10 cellular contexts compared by ENCODE assay signal in genomic region chr2:234982096-234982834, GRCh38. TPM values are rescaled to one million over a fixed set of nuclear protein-coding genes. Genes with fewer than 3 reads are reported as not detected.
DNase-seq lines count a peak whose midpoint lies in the region; ATAC-seq and TF ChIP-seq lines count a peak whose summit lies in the region.
"Had no signal": no experiment of that assay in that cellular context is flagged by ENCODE, and none has a peak within 500 bp of the region (broad histone marks: within the 10 kb centered on the region; RNA-seq: fewer than 3 reads in every experiment).

No MANE protein-coding gene starts in this region.

- no peaks in the 10 kb centered on the region for H3K9me2 ChIP-seq in PC-9 (ENCODE audit: insufficient read depth)

- peaks cover 38% of the 10 kb centered on the region for H3K36me3 ChIP-seq in PC-9 (ENCODE audit: low read depth)
- no peaks in the 10 kb centered on the region for H3K36me3 ChIP-seq in esophagus squamous epithelium
- H3K36me3 ChIP-seq in osteoblast (ENCODE audit: insufficient read depth, low read length): peaks cover 37% of the 10 kb centered on the region

- peaks cover 72% of the 10 kb centered on the region for H3F3A ChIP-seq in PC-9 (ENCODE audit: insufficient read depth, low read depth)

- peak overlapping the region; percentile 34 for H3K4me3 ChIP-seq in AG04449 (ENCODE audit: low read depth, low read length)
- H3K4me3 ChIP-seq in PC-9: peak overlapping the region; percentile 52
- peak overlapping the region in 3 of 4 donors; percentile 17 to 37 (median 20) for H3K4me3 ChIP-seq in esophagus squamous epithelium
- peak overlapping the region; percentile 18 for H3K4me3 ChIP-seq in osteoblast (ENCODE audit: insufficient read depth, low read length)

- no peak for TF ChIP-seq POLR2A in esophagus squamous epithelium (IDR thresholded peaks at IDR 0.05)

- no peaks in the 10 kb centered on the region for H3K9me3 ChIP-seq in PC-9 (ENCODE audit: insufficient read depth, low read depth)
- no peaks in the 10 kb centered on the region for H3K9me3 ChIP-seq in esophagus squamous epithelium
- H3K9me3 ChIP-seq in osteoblast (ENCODE audit: low read depth, low read length): no peaks in the 10 kb centered on the region

- TF ChIP-seq CTCF in AG04449 (IDR thresholded peaks at IDR 0.05; ENCODE audit: insufficient read depth, low read length, missing control alignments) (no peak), PC-9 (conservative IDR thresholded peaks at IDR 0.05) (no peak), esophagus squamous epithelium (IDR thresholded peaks at IDR 0.05) (no peak), osteoblast (IDR thresholded peaks at IDR 0.05; ENCODE audit: extremely low read depth, low read depth, low read length) (no peak)

- no peak for DNase-seq in AG04449 (ENCODE audit: low read depth, low spot score)
- DNase-seq in PC-9: no peak
- no peak for DNase-seq in esophagus squamous epithelium (lab: John Stamatoyannopoulos, UW)
- DNase-seq in osteoblast (ENCODE audit: insufficient read length, low spot score, missing footprints): peak; percentile 23
- DNase-seq in NK-92 treated with Interleukin-12 subunit alpha and Interleukin-12 subunit beta, amount 100 ng/mL, for 24 hours (lab: John Stamatoyannopoulos, UW): no peak
- no peak for DNase-seq in NCI-H526 (lab: John Stamatoyannopoulos, UW)
- no peak for DNase-seq in SK-N-DZ (ENCODE audit: low spot score)
- DNase-seq: activated CD4-positive, alpha-beta T cell treated with anti-CD3 and anti-CD28 coated beads for 48 hours; activated naive CD4-positive, alpha-beta T cell treated with anti-CD3 and anti-CD28 coated beads, Interleukin-2, amount 10 ng/mL, durations not matched to agents 7 days and 5 days had no signal

- peak overlapping the region; percentile 94 for H3K4me2 ChIP-seq in PC-9
- H3K4me2 ChIP-seq in osteoblast (ENCODE audit: insufficient read depth, low read length): peak overlapping the region; percentile 68

- no peaks in the 10 kb centered on the region for H3K27me3 ChIP-seq in PC-9 (ENCODE audit: insufficient read depth, low read depth)
- no peaks in the 10 kb centered on the region for H3K27me3 ChIP-seq in esophagus squamous epithelium
- no peaks in the 10 kb centered on the region for H3K27me3 ChIP-seq in osteoblast (ENCODE audit: insufficient read depth, low read length)

- no peak for ATAC-seq in GM21360 (IDR thresholded peaks at IDR 0.05; ENCODE audit: unreplicated experiment)

- H3K79me2 ChIP-seq in PC-9 (ENCODE audit: low read depth): peaks cover 90% of the 10 kb centered on the region
- H3K79me2 ChIP-seq in osteoblast (ENCODE audit: insufficient read depth, low read length): peaks cover 93% of the 10 kb centered on the region

- POLR2A ChIA-PET in AG04449 (lab: Yijun Ruan, JAX) (interaction anchor here (1.0 to 2.4 kb wide), 9 partner anchors 9 to 43 kb away, joined by 3 to 13 read pairs (median 7); no protein-coding TSS in a partner anchor), PC-9 (lab: Charles Lee; ENCODE audit: unreplicated experiment) (interaction anchor here (0.5 to 2.0 kb wide), 10 partner anchors 13 to 102 kb away, joined by 3 to 22 read pairs (median 4); partner anchors contain the start of gene SH3BP4)

- intact Hi-C loops in PC-9 (cut with micrococcal nuclease; ENCODE audit: unreplicated experiment): loop anchor here (5.0 to 10.0 kb wide), 5 partner anchors 305 to 1277 kb away; no protein-coding TSS in a partner anchor
- intact Hi-C loops in esophagus squamous epithelium (cut with DNase I): no loop called here

- H3K27ac ChIP-seq in PC-9 (peak overlapping the region; percentile 96), esophagus squamous epithelium (peak overlapping the region; percentile 35 to 81 (median 62)), osteoblast (ENCODE audit: low read depth, low read length) (peak overlapping the region; percentile 97)

- CTCF ChIA-PET in AG04449 (lab: Yijun Ruan, JAX): interaction anchor here (0.9 to 1.6 kb wide), 6 partner anchors 9 to 135 kb away, joined by 3 to 4 read pairs (median 3); no protein-coding TSS in a partner anchor
- CTCF ChIA-PET in PC-9 (lab: Charles Lee): interaction anchor here (1.2 to 2.1 kb wide), 2 partner anchors 26 to 125 kb away, joined by 5 to 7 read pairs; no protein-coding TSS in a partner anchor

- H4K20me1 ChIP-seq in PC-9 (ENCODE audit: insufficient read depth) (no peaks in the 10 kb centered on the region), osteoblast (ENCODE audit: insufficient read depth, low read length) (peaks cover 19% of the 10 kb centered on the region)

- no peak overlapping the region for H2AFZ ChIP-seq in PC-9
- no peak overlapping the region for H2AFZ ChIP-seq in osteoblast (ENCODE audit: low read length)

- H3K4me1 ChIP-seq in PC-9 (replicated peaks; ENCODE audit: insufficient read depth) (peaks cover 76% of the 10 kb centered on the region), esophagus squamous epithelium (peaks cover 19 to 65% (median 33%) of the 10 kb centered on the region in 3 donors), osteoblast (ENCODE audit: insufficient read depth, low read length) (peaks cover 62% of the 10 kb centered on the region)

- WGBS in esophagus squamous epithelium, 2 donors: 83 to 86% methylated on average over 7 to 15 of the region's 17 CpGs

- TSS peak; percentile 34 for BruUV-seq in PC-9 (replicated peaks; lab: Mats Ljungman, UMichigan)

RNA-seq across cellular contexts. Expression of gene SH3BP4, which starts 30.4 kb away (rescaled TPM):
- total RNA-seq in PC-9 (2021) (131 and 135 TPM in 2 replicates), esophagus squamous epithelium (10 to 100 TPM; 11.0 to 22.9 (median 18.7) TPM), osteoblast (113 and 121 TPM in 2 replicates)
- 13.6 TPM in 2 replicates for polyA plus RNA-seq in SK-N-DZ (2014; cell fraction: cytosol; rRNA removed)
- 6.2 and 8.6 TPM in 2 replicates for polyA plus RNA-seq in SK-N-DZ (2014; cell fraction: nucleus; rRNA removed)
